ENCODE assay signal across 10 cellular contexts in the genomic region with DNA sequence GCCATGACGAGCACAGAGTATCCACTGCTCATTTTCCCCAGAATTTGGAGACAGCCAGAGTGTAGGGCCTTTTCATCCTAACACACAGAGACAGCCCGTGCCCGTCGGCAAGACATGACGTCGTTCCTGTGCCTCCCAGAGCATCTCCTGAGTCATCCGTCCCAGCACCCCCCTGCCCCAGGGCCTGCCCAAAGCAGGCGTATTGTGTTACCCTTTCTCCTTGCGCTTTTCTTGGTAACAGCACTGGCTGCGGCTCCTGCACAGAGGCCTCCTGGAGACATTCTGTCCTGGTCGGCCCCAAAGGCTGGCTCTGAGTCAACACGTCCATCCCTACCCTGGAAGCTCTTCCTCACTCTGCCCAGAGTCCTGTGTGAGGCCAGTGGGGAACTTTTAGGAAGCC.
DNase-seq lines count a peak whose midpoint lies in the region; TF ChIP-seq lines count a peak whose summit lies in the region.
"Had no signal": no experiment of that assay in that cellular context is flagged by ENCODE, and none has a peak within 500 bp of the region (broad histone marks: within the 10 kb centered on the region; RNA-seq: fewer than 3 reads in every experiment).

No MANE protein-coding gene starts in this region.

- H3K27ac ChIP-seq in SJCRH30 (peak overlapping the region; percentile 29), rectal smooth muscle tissue (ENCODE audit: low read depth, low read length) (peak overlapping the region; percentile 90)
- H3K27ac ChIP-seq: dorsolateral prefrontal cortex had no signal

- H3K27me3 ChIP-seq in SJCRH30, result no peaks in the 10 kb centered on the region
- no peaks in the 10 kb centered on the region for H3K27me3 ChIP-seq in rectal smooth muscle tissue (ENCODE audit: control insufficient read depth, insufficient read depth, low read length)
- H3K27me3 ChIP-seq: dorsolateral prefrontal cortex had no signal

- H3K36me3 ChIP-seq in SJCRH30, result no peaks in the 10 kb centered on the region
- H3K36me3 ChIP-seq in rectal smooth muscle tissue (ENCODE audit: control insufficient read depth, insufficient read depth, low read length), result no peaks in the 10 kb centered on the region

- no peak overlapping the region for H3K9ac ChIP-seq in rectal smooth muscle tissue (ENCODE audit: low read length)

- peaks cover 14% of the 10 kb centered on the region for H3K9me3 ChIP-seq in SJCRH30 (replicated peaks)

- H3K4me1 ChIP-seq in SJCRH30, result peaks cover 12% of the 10 kb centered on the region
- H3K4me1 ChIP-seq in rectal smooth muscle tissue (ENCODE audit: control insufficient read depth, insufficient read depth, low read length), result peaks cover 21% of the 10 kb centered on the region

- no peak for TF ChIP-seq CTCF in fibroblast of the aortic adventitia (IDR thresholded peaks at IDR 0.05; ENCODE audit: insufficient read depth, low read length)

- DNase-seq in EL (peak; percentile 97), SJCRH30 (peak; percentile 72 to 75), fibroblast of the aortic adventitia (ENCODE audit: low read depth) (peak; percentile 36), activated T-cell treated with anti-CD3 and anti-CD28 coated beads for 4 hours (no peak), cerebellar cortex (ENCODE audit: low spot score) (no peak), DMS53 treated with DMSO at 0.1 percent for 48 hours (lab: John Stamatoyannopoulos, UW; ENCODE audit: unreplicated experiment) (no peak)
- DNase-seq in stimulated activated CD4-positive, alpha-beta T cell treated with anti-CD3 and anti-CD28 coated beads, Interleukin-12 subunit alpha, Interleukin-12 subunit beta, amount 100 ng/mL, for 4 hours, result no peak
- DNase-seq: activated T-cell treated with anti-CD3 and anti-CD28 coated beads, Interleukin-2, amount 50 U/mL, for 48 hours had no signal

- H3K4me3 ChIP-seq in SJCRH30 (no peak overlapping the region), fibroblast of the aortic adventitia (ENCODE audit: low read depth, low read length) (no peak overlapping the region), rectal smooth muscle tissue (ENCODE audit: low read length) (no peak overlapping the region)
- H3K4me3 ChIP-seq: dorsolateral prefrontal cortex had no signal

Comparison
In these comparisons a context has a peak if more than half of its experiments do, and no peak if none do; other contexts are left out.
1. DNase-seq: peak in EL (single experiment), SJCRH30 (2 of 2) and fibroblast of the aortic adventitia (single experiment); none in activated T-cell treated with anti-CD3 and anti-CD28 coated beads for 4 hours (single experiment), cerebellar cortex (single experiment), stimulated activated CD4-positive, alpha-beta T cell treated with anti-CD3 and anti-CD28 coated beads, Interleukin-12 subunit alpha, Interleukin-12 subunit beta, amount 100 ng/mL, for 4 hours (single experiment) and DMS53 treated with DMSO at 0.1 percent for 48 hours (single experiment).